ENCODE assay signal across 21 cellular contexts in the genomic region with DNA sequence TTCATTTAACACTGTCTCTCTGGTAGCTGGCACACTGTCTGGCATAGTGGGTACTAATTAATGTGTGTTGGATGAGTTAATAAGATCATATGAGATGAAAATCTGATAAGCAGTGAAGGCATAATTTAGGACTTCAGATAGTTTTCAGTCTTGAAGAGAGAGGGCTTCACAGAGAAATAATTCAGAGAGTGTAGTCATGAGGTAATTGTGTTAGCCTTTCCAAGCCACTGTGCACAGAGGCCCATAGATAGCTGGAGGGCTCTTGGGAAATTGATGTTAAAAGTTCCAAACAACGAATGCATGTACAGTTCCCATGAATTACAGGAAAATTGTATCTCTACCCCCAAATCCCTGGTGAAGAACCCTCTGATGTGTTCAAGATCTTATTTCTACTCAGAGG.
DNase-seq lines count a peak whose midpoint lies in the region; ATAC-seq and TF ChIP-seq lines count a peak whose summit lies in the region.
"Had no signal": no experiment of that assay in that cellular context is flagged by ENCODE, and none has a peak within 500 bp of the region (broad histone marks: within the 10 kb centered on the region; RNA-seq: fewer than 3 reads in every experiment).

No MANE protein-coding gene starts in this region.

- no peak for TF ChIP-seq EP300 in SK-N-SH (IDR thresholded peaks at IDR 0.05; ENCODE audit: borderline replicate concordance in 1 of 2, low read depth in 1 of 2, low read length in 1 of 2)

- H3K27me3 Mint-ChIP-seq in activated CD8-positive, alpha-beta T cell treated with anti-CD3 and anti-CD28 coated beads for 36 hours = peaks cover 3% of the 10 kb centered on the region
- H3K27me3 Mint-ChIP-seq: B cell had no signal

- ATAC-seq in SK-N-SH treated with all-trans-retinoic acid at 6 μM for 48 hours (no peak), HG03378 (IDR thresholded peaks at IDR 0.05; ENCODE audit: unreplicated experiment) (no peak)
- ATAC-seq in activated CD8-positive, alpha-beta T cell treated with anti-CD3 and anti-CD28 coated beads for 36 hours = no peak

- no peak overlapping the region for H3K9ac ChIP-seq in SK-N-SH
- H3K9ac ChIP-seq: BLaER1 had no signal

- no peaks in the 10 kb centered on the region for H3K9me2 ChIP-seq in SK-N-SH

- H3K36me3 ChIP-seq in SK-N-SH (replicated peaks in 1 of 2; ENCODE audit: control insufficient read depth in 1 of 2, insufficient read depth in 2 of 2, low read length in 1 of 2) (no peaks in the 10 kb centered on the region), SJSA1 (no peaks in the 10 kb centered on the region), osteoblast (ENCODE audit: insufficient read depth, low read length) (no peaks in the 10 kb centered on the region)
- H3K36me3 ChIP-seq: BLaER1 had no signal

- H3K27ac Mint-ChIP-seq in activated CD8-positive, alpha-beta T cell treated with anti-CD3 and anti-CD28 coated beads for 36 hours = no peak overlapping the region
- H3K27ac Mint-ChIP-seq: B cell; CD4-positive, alpha-beta T cell; CD8-positive, alpha-beta memory T cell had no signal

- no peak for TF ChIP-seq CTCF in SK-N-SH (IDR thresholded peaks at IDR 0.05)
- no peak for TF ChIP-seq CTCF in osteoblast (IDR thresholded peaks at IDR 0.05; ENCODE audit: extremely low read depth, low read depth, low read length)
- no peak for TF ChIP-seq CTCF in foreskin fibroblast (IDR thresholded peaks at IDR 0.05; ENCODE audit: low read depth, low read length)
- no peak for TF ChIP-seq CTCF in activated CD8-positive, alpha-beta T cell treated with anti-CD3 and anti-CD28 coated beads for 36 hours (IDR thresholded peaks at IDR 0.05)

- peaks cover 0 to 4% of the 10 kb centered on the region in 2 experiments; a peak in 2 of 4 replicates for H3K4me1 ChIP-seq in SK-N-SH (ENCODE audit: control insufficient read depth in 1 of 2, insufficient read depth in 2 of 2, low read depth in 1 of 2, low read length in 1 of 2)
- peaks cover 5% of the 10 kb centered on the region; the same call in 1 of the 2 replicates for H3K4me1 ChIP-seq in SJSA1 (replicated peaks)
- peaks cover 15% of the 10 kb centered on the region for H3K4me1 ChIP-seq in osteoblast (ENCODE audit: insufficient read depth, low read length)
- H3K4me1 ChIP-seq: BLaER1 had no signal

- H3K4me3 ChIP-seq in SK-N-SH (ENCODE audit: low read depth in 2 of 2, low read length in 1 of 2) = no peak overlapping the region
- H3K4me3 ChIP-seq in SJSA1 = no peak overlapping the region
- H3K4me3 ChIP-seq in osteoblast (ENCODE audit: insufficient read depth, low read length) = no peak overlapping the region
- no peak overlapping the region for H3K4me3 ChIP-seq in foreskin fibroblast (ENCODE audit: low read depth in 1 of 2, low read length in 2 of 2)
- H3K4me3 ChIP-seq: BLaER1 had no signal

- H2AFZ ChIP-seq in SK-N-SH (ENCODE audit: low read depth) (0 out of 2 replicates have a peak overlapping the region, but pooled peaks have one; percentile 44), osteoblast (ENCODE audit: low read length) (peak overlapping the region; percentile 31)

- H3K4me3 Mint-ChIP-seq in activated CD8-positive, alpha-beta T cell treated with anti-CD3 and anti-CD28 coated beads for 36 hours = no peak overlapping the region
- H3K4me3 Mint-ChIP-seq: B cell; CD4-positive, alpha-beta T cell; CD8-positive, alpha-beta memory T cell had no signal

- DNase-seq in SK-N-SH (no peak), SJSA1 (ENCODE audit: low read depth in 1 of 2, low spot score in 2 of 2) (peak; percentile 64 to 71), foreskin melanocyte (peak; percentile 32), osteoblast (ENCODE audit: insufficient read length, low spot score, missing footprints) (no peak), foreskin fibroblast (no peak)
- DNase-seq in activated CD8-positive, alpha-beta T cell treated with anti-CD3 and anti-CD28 coated beads for 36 hours = no peak
- DNase-seq: Calu3; CD4-positive, alpha-beta T cell; CD8-positive, alpha-beta memory T cell; COR-L47; DMS53; DMS79 treated with DMSO at 0.1 percent for 48 hours; GF-D8; GOT3; HCEC 1CT had no signal

- CTCF ChIA-PET in SK-N-SH (lab: Yijun Ruan, JAX) = interaction anchor here (1.3 kb wide), 1 partner anchor 9 kb away, joined by 3 read pairs; no protein-coding TSS in a partner anchor
- CTCF ChIA-PET in activated CD8-positive, alpha-beta T cell treated with anti-CD3 and anti-CD28 coated beads for 36 hours (lab: Charles Lee) = no interaction called here

- peaks cover 14% of the 10 kb centered on the region for H3F3A ChIP-seq in SK-N-SH (replicated peaks; ENCODE audit: insufficient read depth)

- H3K36me3 Mint-ChIP-seq in activated CD8-positive, alpha-beta T cell treated with anti-CD3 and anti-CD28 coated beads for 36 hours (ENCODE audit: low read depth) = no peaks in the 10 kb centered on the region
- H3K36me3 Mint-ChIP-seq: CD8-positive, alpha-beta memory T cell had no signal

- H4K20me1 ChIP-seq in SK-N-SH (ENCODE audit: insufficient read depth) (no peaks in the 10 kb centered on the region), osteoblast (ENCODE audit: insufficient read depth, low read length) (no peaks in the 10 kb centered on the region)
- H4K20me1 ChIP-seq: BLaER1 had no signal

- no peaks in the 10 kb centered on the region for H3K9me3 ChIP-seq in SK-N-SH
- no peaks in the 10 kb centered on the region; the same call in 1 of the 2 replicates for H3K9me3 ChIP-seq in SJSA1 (replicated peaks)
- H3K9me3 ChIP-seq in osteoblast (ENCODE audit: low read depth, low read length) = no peaks in the 10 kb centered on the region
- H3K9me3 ChIP-seq: BLaER1 had no signal

- no peaks in the 10 kb centered on the region for H3K79me2 ChIP-seq in SK-N-SH (ENCODE audit: insufficient read depth)
- H3K79me2 ChIP-seq in osteoblast (ENCODE audit: insufficient read depth, low read length) = no peaks in the 10 kb centered on the region

- POLR2A ChIA-PET in SK-N-SH (lab: Yijun Ruan, JAX) = no interaction called here
- POLR2A ChIA-PET in activated CD8-positive, alpha-beta T cell treated with anti-CD3 and anti-CD28 coated beads for 36 hours (lab: Charles Lee) = no interaction called here

- H3K9me3 Mint-ChIP-seq in activated CD8-positive, alpha-beta T cell treated with anti-CD3 and anti-CD28 coated beads for 36 hours = no peaks in the 10 kb centered on the region

- no peak for TF ChIP-seq RAD21 in SK-N-SH (IDR thresholded peaks at IDR 0.05; ENCODE audit: low read length)

- H3K4me2 ChIP-seq in SK-N-SH (no peak overlapping the region), osteoblast (ENCODE audit: insufficient read depth, low read length) (no peak overlapping the region)
- H3K4me2 ChIP-seq: BLaER1 had no signal

- H3K27ac ChIP-seq in SK-N-SH (ENCODE audit: low read depth in 2 of 2, low read length in 1 of 2) (no peak overlapping the region), SJSA1 (no peak overlapping the region), osteoblast (ENCODE audit: low read depth, low read length) (no peak overlapping the region)
- H3K27ac ChIP-seq: 22Rv1, BLaER1, C4-2B had no signal

- H3K27me3 ChIP-seq in SK-N-SH (ENCODE audit: insufficient read depth) (no peaks in the 10 kb centered on the region), SJSA1 (replicated peaks) (peaks cover 46% of the 10 kb centered on the region), osteoblast (ENCODE audit: insufficient read depth, low read length) (no peaks in the 10 kb centered on the region)
- H3K27me3 ChIP-seq: BLaER1 had no signal

- H3K4me1 Mint-ChIP-seq in activated CD8-positive, alpha-beta T cell treated with anti-CD3 and anti-CD28 coated beads for 36 hours (ENCODE audit: low read depth) = no peaks in the 10 kb centered on the region
- H3K4me1 Mint-ChIP-seq: B cell; CD8-positive, alpha-beta memory T cell had no signal

- intact Hi-C loops in activated CD8-positive, alpha-beta T cell treated with anti-CD3 and anti-CD28 coated beads for 36 hours (cut with micrococcal nuclease) = no loop called here

- 26% methylated on average over 1 of the region's 1 CpG for WGBS in SK-N-SH (ENCODE audit: low lambda C conversion rate)

TF ChIP-seq in SK-N-SH, 30 proteins besides CTCF, POLR2A, EP300 and RAD21 (continues in another document):
- TF ChIP-seq, protein P1, sequence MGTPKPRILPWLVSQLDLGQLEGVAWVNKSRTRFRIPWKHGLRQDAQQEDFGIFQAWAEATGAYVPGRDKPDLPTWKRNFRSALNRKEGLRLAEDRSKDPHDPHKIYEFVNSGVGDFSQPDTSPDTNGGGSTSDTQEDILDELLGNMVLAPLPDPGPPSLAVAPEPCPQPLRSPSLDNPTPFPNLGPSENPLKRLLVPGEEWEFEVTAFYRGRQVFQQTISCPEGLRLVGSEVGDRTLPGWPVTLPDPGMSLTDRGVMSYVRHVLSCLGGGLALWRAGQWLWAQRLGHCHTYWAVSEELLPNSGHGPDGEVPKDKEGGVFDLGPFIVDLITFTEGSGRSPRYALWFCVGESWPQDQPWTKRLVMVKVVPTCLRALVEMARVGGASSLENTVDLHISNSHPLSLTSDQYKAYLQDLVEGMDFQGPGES (IDR thresholded peaks at IDR 0.05; ENCODE audit: low read depth, low read length) = no peak
- no peak for TF ChIP-seq SMC3 (IDR thresholded peaks at IDR 0.05; ENCODE audit: low read depth, low read length)

TF ChIP-seq in SK-N-SH treated with all-trans-retinoic acid at 6 μM for 48 hours, 23 proteins besides CTCF, POLR2A, EP300 and RAD21 (continues in another document):
- TF ChIP-seq OSR1 (CRISPR knock-in tag; IDR thresholded peaks at IDR 0.05) (no peak), ISL1 (CRISPR knock-in tag; IDR thresholded peaks at IDR 0.05) (no peak), ZNF565 (CRISPR knock-in tag; conservative IDR thresholded peaks at IDR 0.05; ENCODE audit: low read depth) (no peak), ARNTL (CRISPR knock-in tag; IDR thresholded peaks at IDR 0.05; ENCODE audit: borderline replicate concordance, low read depth) (no peak), GLIS3 (CRISPR knock-in tag; IDR thresholded peaks at IDR 0.05) (no peak), CSDC2 (CRISPR knock-in tag; IDR thresholded peaks at IDR 0.05) (no peak), ZNF8 (CRISPR knock-in tag; IDR thresholded peaks at IDR 0.05) (no peak), TOX (CRISPR knock-in tag; IDR thresholded peaks at IDR 0.05; ENCODE audit: borderline replicate concordance) (no peak), ZC3H10 (CRISPR knock-in tag; IDR thresholded peaks at IDR 0.05) (no peak), ZFP30 (CRISPR knock-in tag; IDR thresholded peaks at IDR 0.05) (no peak)
- TF ChIP-seq, protein P2, sequence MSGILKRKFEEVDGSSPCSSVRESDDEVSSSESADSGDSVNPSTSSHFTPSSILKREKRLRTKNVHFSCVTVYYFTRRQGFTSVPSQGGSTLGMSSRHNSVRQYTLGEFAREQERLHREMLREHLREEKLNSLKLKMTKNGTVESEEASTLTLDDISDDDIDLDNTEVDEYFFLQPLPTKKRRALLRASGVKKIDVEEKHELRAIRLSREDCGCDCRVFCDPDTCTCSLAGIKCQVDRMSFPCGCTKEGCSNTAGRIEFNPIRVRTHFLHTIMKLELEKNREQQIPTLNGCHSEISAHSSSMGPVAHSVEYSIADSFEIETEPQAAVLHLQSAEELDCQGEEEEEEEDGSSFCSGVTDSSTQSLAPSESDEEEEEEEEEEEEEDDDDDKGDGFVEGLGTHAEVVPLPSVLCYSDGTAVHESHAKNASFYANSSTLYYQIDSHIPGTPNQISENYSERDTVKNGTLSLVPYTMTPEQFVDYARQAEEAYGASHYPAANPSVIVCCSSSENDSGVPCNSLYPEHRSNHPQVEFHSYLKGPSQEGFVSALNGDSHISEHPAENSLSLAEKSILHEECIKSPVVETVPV (CRISPR knock-in tag; IDR thresholded peaks at IDR 0.05) = no peak

Comparison
In these comparisons a context has a peak if more than half of its experiments do, and no peak if none do; other contexts are left out.
1. DNase-seq: peak in SJSA1 (2 of 2) and foreskin melanocyte (single experiment); none in SK-N-SH (single experiment), osteoblast (single experiment), foreskin fibroblast (0 of 2) and activated CD8-positive, alpha-beta T cell treated with anti-CD3 and anti-CD28 coated beads for 36 hours (single experiment).